Comparison of ENCODE assay signal across 8 cellular contexts in genomic region chrX:13658602-13659001, GRCh38. TPM values are rescaled to one million over a fixed set of nuclear protein-coding genes. Genes with fewer than 3 reads are reported as not detected.
DNase-seq lines count a peak whose midpoint lies in the region; ATAC-seq and TF ChIP-seq lines count a peak whose summit lies in the region.

No MANE protein-coding gene starts in this region.

- no peaks in the 10 kb centered on the region for H3K27me3 Mint-ChIP-seq in activated CD8-positive, alpha-beta memory T cell treated with anti-CD3 and anti-CD28 coated beads, Interleukin-2, amount 10 ng/mL, durations not matched to agents 7 days and 5 days
- no peaks in the 10 kb centered on the region for H3K27me3 Mint-ChIP-seq in activated CD8-positive, alpha-beta T cell treated with anti-CD3 and anti-CD28 coated beads for 36 hours

- intact Hi-C loops in activated CD8-positive, alpha-beta T cell treated with anti-CD3 and anti-CD28 coated beads for 36 hours (cut with micrococcal nuclease) = loop anchor here (5.0 to 10.0 kb wide), 2 partner anchors 34 to 76 kb away; partner anchors contain the start of genes OFD1 and TRAPPC2

- peaks cover 28% of the 10 kb centered on the region for H3K4me1 Mint-ChIP-seq in activated CD8-positive, alpha-beta memory T cell treated with anti-CD3 and anti-CD28 coated beads, Interleukin-2, amount 10 ng/mL, durations not matched to agents 7 days and 5 days
- H3K4me1 Mint-ChIP-seq in activated CD8-positive, alpha-beta T cell treated with anti-CD3 and anti-CD28 coated beads for 36 hours (ENCODE audit: low read depth) = peaks cover 29% of the 10 kb centered on the region

- no peak for DNase-seq in activated CD8-positive, alpha-beta memory T cell treated with anti-CD3 and anti-CD28 coated beads, Interleukin-2, amount 10 ng/mL, durations not matched to agents 7 days and 5 days
- no peak for DNase-seq in activated CD8-positive, alpha-beta memory T cell treated with anti-CD3 and anti-CD28 coated beads for 24 hours
- DNase-seq in MV-4-11 (lab: John Stamatoyannopoulos, UW) = peak; percentile 53
- peak; percentile 14 for DNase-seq in activated CD8-positive, alpha-beta T cell treated with anti-CD3 and anti-CD28 coated beads for 36 hours
- DNase-seq in globus pallidus (ENCODE audit: low spot score) = peak; percentile 58
- peak; percentile 32 for DNase-seq in putamen (ENCODE audit: low spot score)

- H3K4me3 Mint-ChIP-seq in activated CD8-positive, alpha-beta memory T cell treated with anti-CD3 and anti-CD28 coated beads, Interleukin-2, amount 10 ng/mL, durations not matched to agents 7 days and 5 days = no peak overlapping the region
- no peak overlapping the region for H3K4me3 Mint-ChIP-seq in activated CD8-positive, alpha-beta T cell treated with anti-CD3 and anti-CD28 coated beads for 36 hours

- ATAC-seq in activated CD8-positive, alpha-beta memory T cell treated with anti-CD3 and anti-CD28 coated beads, Interleukin-2, amount 10 ng/mL, durations not matched to agents 7 days and 5 days = no peak
- ATAC-seq in activated CD8-positive, alpha-beta T cell treated with anti-CD3 and anti-CD28 coated beads for 36 hours = peak; percentile 34
- no peak for ATAC-seq in HG02798 (IDR thresholded peaks at IDR 0.05; ENCODE audit: poor library complexity, unreplicated experiment)
- no peak for ATAC-seq in HG02870 (IDR thresholded peaks at IDR 0.05; ENCODE audit: unreplicated experiment)

- TF ChIP-seq CTCF in activated CD8-positive, alpha-beta T cell treated with anti-CD3 and anti-CD28 coated beads for 36 hours (IDR thresholded peaks at IDR 0.05) = peak; percentile 38

- CTCF ChIA-PET in activated CD8-positive, alpha-beta memory T cell treated with anti-CD3 and anti-CD28 coated beads, Interleukin-2, amount 10 ng/mL, durations not matched to agents 7 days and 5 days (lab: Charles Lee) = interaction anchor here (1.6 kb wide), 1 partner anchor 373 kb away, joined by 4 read pairs; no protein-coding TSS in a partner anchor
- CTCF ChIA-PET in activated CD8-positive, alpha-beta T cell treated with anti-CD3 and anti-CD28 coated beads for 36 hours (lab: Charles Lee) = interaction anchor here (1.0 to 1.6 kb wide), 8 partner anchors 8 to 376 kb away, joined by 3 to 8 read pairs (median 4); partner anchors contain the start of genes OFD1 and TRAPPC2

- H3K9me3 Mint-ChIP-seq in activated CD8-positive, alpha-beta memory T cell treated with anti-CD3 and anti-CD28 coated beads, Interleukin-2, amount 10 ng/mL, durations not matched to agents 7 days and 5 days (ENCODE audit: low read depth) = no peaks in the 10 kb centered on the region
- H3K9me3 Mint-ChIP-seq in activated CD8-positive, alpha-beta T cell treated with anti-CD3 and anti-CD28 coated beads for 36 hours = no peaks in the 10 kb centered on the region

- H3K27ac Mint-ChIP-seq in activated CD8-positive, alpha-beta memory T cell treated with anti-CD3 and anti-CD28 coated beads, Interleukin-2, amount 10 ng/mL, durations not matched to agents 7 days and 5 days = peak overlapping the region; percentile 11
- H3K27ac Mint-ChIP-seq in activated CD8-positive, alpha-beta T cell treated with anti-CD3 and anti-CD28 coated beads for 36 hours = peak overlapping the region; percentile 55

- H3K36me3 Mint-ChIP-seq in activated CD8-positive, alpha-beta memory T cell treated with anti-CD3 and anti-CD28 coated beads, Interleukin-2, amount 10 ng/mL, durations not matched to agents 7 days and 5 days = peaks cover 7% of the 10 kb centered on the region
- peaks cover 4% of the 10 kb centered on the region for H3K36me3 Mint-ChIP-seq in activated CD8-positive, alpha-beta T cell treated with anti-CD3 and anti-CD28 coated beads for 36 hours (ENCODE audit: low read depth)

- POLR2A ChIA-PET in activated CD8-positive, alpha-beta T cell treated with anti-CD3 and anti-CD28 coated beads for 36 hours (lab: Charles Lee) = no interaction called here

RNA-seq across cellular contexts. Expression of gene TCEANC, which starts 5.7 kb away (rescaled TPM):
- total RNA-seq in activated CD8-positive, alpha-beta memory T cell treated with anti-CD3 and anti-CD28 coated beads, Interleukin-2, amount 10 ng/mL, durations not matched to agents 7 days and 5 days = 1 to 10 TPM; 4.7 to 5.1 TPM
- 1 to 10 TPM; 1.3 to 1.4 TPM for total RNA-seq in activated CD8-positive, alpha-beta T cell treated with anti-CD3 and anti-CD28 coated beads for 36 hours

RNA-seq across cellular contexts. Expression of gene RAB9A, which starts 30.3 kb away (rescaled TPM):
- 10 to 100 TPM; 13.7 to 20.3 TPM for total RNA-seq in activated CD8-positive, alpha-beta memory T cell treated with anti-CD3 and anti-CD28 coated beads, Interleukin-2, amount 10 ng/mL, durations not matched to agents 7 days and 5 days
- total RNA-seq in activated CD8-positive, alpha-beta T cell treated with anti-CD3 and anti-CD28 coated beads for 36 hours = 10 to 100 TPM; 30.8 to 31.7 TPM

Comparison
In these comparisons a context has a peak if more than half of its experiments do, and no peak if none do; other contexts are left out.
1. DNase-seq: peak in MV-4-11 (single experiment), activated CD8-positive, alpha-beta T cell treated with anti-CD3 and anti-CD28 coated beads for 36 hours (single experiment), globus pallidus (single experiment) and putamen (single experiment); none in activated CD8-positive, alpha-beta memory T cell treated with anti-CD3 and anti-CD28 coated beads, Interleukin-2, amount 10 ng/mL, durations not matched to agents 7 days and 5 days (single experiment) and activated CD8-positive, alpha-beta memory T cell treated with anti-CD3 and anti-CD28 coated beads for 24 hours (single experiment).